In the genomic region with DNA sequence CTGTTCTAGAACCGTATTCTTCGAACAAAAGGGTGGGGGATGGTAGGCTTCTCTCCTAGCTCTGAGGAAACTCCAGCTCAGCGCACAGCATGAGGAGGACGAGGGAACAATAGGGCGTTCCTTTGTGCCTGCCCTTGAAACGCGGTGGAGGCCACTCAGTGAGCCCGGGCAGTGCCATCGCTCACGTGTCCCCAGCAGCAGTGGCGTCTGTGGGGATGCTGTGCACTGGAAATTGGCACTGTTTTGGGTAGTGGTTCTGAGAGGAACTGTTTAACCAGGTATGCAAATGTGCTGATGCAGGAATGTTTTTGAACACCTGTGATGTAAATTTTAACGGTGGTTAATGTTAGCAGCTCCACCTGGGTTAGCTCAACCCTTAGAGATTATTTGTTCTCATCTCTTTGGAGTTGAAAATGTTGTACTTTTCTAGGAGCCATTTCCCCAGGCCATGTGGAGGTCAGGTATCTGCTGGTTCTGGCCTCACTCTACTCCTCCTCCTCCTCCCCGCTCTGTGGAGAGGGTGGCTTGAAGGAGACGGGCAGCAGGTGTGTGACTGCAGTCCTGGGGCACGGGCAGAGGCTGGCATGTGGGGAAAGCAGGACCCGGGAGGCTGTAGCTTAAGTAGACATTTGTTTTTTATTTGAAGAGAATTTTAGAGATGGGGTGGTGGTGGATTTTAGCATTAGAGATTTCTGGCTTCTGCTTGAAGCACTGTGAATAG, we compare ENCODE assay signal across 10 cellular contexts. TPM values are rescaled to one million over a fixed set of nuclear protein-coding genes. Genes with fewer than 3 reads are reported as not detected.
A peak's percentile ranks its signal among the peaks of the same experiment; 100 is the strongest.
DNase-seq lines count a peak whose midpoint lies in the region; ATAC-seq, FAIRE-seq and TF ChIP-seq lines count a peak whose summit lies in the region.
"Had no signal": no experiment of that assay in that cellular context is flagged by ENCODE, and none has a peak within 500 bp of the region (broad histone marks: within the 10 kb centered on the region; RNA-seq: fewer than 3 reads in every experiment).

No MANE protein-coding gene starts in this region.

- no peak for FAIRE-seq in urothelium cell line (lab: Jason Lieb, UNC)

- peak overlapping the region; percentile 27 for H3K4me2 ChIP-seq in hepatocyte

- no peaks in the 10 kb centered on the region for H3K9me2 ChIP-seq in hepatocyte (replicated peaks; ENCODE audit: insufficient read depth)

- H3K9me3 ChIP-seq in NT2/D1 (ENCODE audit: insufficient read depth, low read length) (no peaks in the 10 kb centered on the region), hepatocyte (ENCODE audit: low read depth) (no peaks in the 10 kb centered on the region)
- H3K9me3 ChIP-seq: esophagus muscularis mucosa had no signal

- TF ChIP-seq CTCF in hepatocyte (IDR thresholded peaks at IDR 0.05; ENCODE audit: poor library complexity) (no peak), GM10266 (IDR thresholded peaks at IDR 0.05; ENCODE audit: control insufficient read depth, insufficient read depth, low read depth, missing control alignments) (no peak)

- CTCF ChIA-PET in activated CD4-positive, alpha-beta T cell treated with anti-CD3 and anti-CD28 coated beads for 36 hours (lab: Charles Lee), result interaction anchor here (1.3 kb wide), 1 partner anchor 78 kb away, joined by 3 read pairs; no protein-coding TSS in a partner anchor

- H3K4me3 ChIP-seq in NT2/D1 (ENCODE audit: insufficient read length, low read depth) (no peak overlapping the region), hepatocyte (no peak overlapping the region)
- H3K4me3 ChIP-seq: esophagus muscularis mucosa had no signal

- peak overlapping the region; percentile 45 for H3K27ac Mint-ChIP-seq in activated CD4-positive, alpha-beta T cell treated with anti-CD3 and anti-CD28 coated beads for 36 hours
- H3K27ac Mint-ChIP-seq in stimulated activated naive B cell treated with anti-CD40 and anti-IgM and Interleukin-4, amounts not matched to agents 10 μg/mL and 1 μg/mL and 100 μg/mL, for 72 hours, result peak overlapping the region; percentile 10

- H3K4me1 Mint-ChIP-seq in activated CD4-positive, alpha-beta T cell treated with anti-CD3 and anti-CD28 coated beads for 36 hours, result peaks cover 39% of the 10 kb centered on the region
- H3K4me1 Mint-ChIP-seq in stimulated activated naive B cell treated with anti-CD40 and anti-IgM and Interleukin-4, amounts not matched to agents 10 μg/mL and 1 μg/mL and 100 μg/mL, for 72 hours, result peaks cover 49 to 81% of the 10 kb centered on the region in 2 donors

- H4K20me1 ChIP-seq in hepatocyte (ENCODE audit: insufficient read depth, poor library complexity, severe bottlenecking), result peaks cover 22% of the 10 kb centered on the region

- ATAC-seq in activated CD4-positive, alpha-beta T cell treated with anti-CD3 and anti-CD28 coated beads for 36 hours, result no peak
- ATAC-seq in stimulated activated naive B cell treated with anti-CD40 and anti-IgM and Interleukin-4, amounts not matched to agents 10 μg/mL and 1 μg/mL and 100 μg/mL, for 72 hours (replicated peaks), result peak; percentile 21 to 48

- H3K27me3 Mint-ChIP-seq in activated CD4-positive, alpha-beta T cell treated with anti-CD3 and anti-CD28 coated beads for 36 hours, result no peaks in the 10 kb centered on the region
- H3K27me3 Mint-ChIP-seq in stimulated activated naive B cell treated with anti-CD40 and anti-IgM and Interleukin-4, amounts not matched to agents 10 μg/mL and 1 μg/mL and 100 μg/mL, for 72 hours, result no peaks in the 10 kb centered on the region

- WGBS in hepatocyte (ENCODE audit: low lambda C conversion rate, missing lambda C conversion rate), result 49% methylated on average over 16 of the region's 16 CpGs

- H3K9me3 Mint-ChIP-seq in activated CD4-positive, alpha-beta T cell treated with anti-CD3 and anti-CD28 coated beads for 36 hours (ENCODE audit: low read depth), result no peaks in the 10 kb centered on the region
- H3K9me3 Mint-ChIP-seq in stimulated activated naive B cell treated with anti-CD40 and anti-IgM and Interleukin-4, amounts not matched to agents 10 μg/mL and 1 μg/mL and 100 μg/mL, for 72 hours, result no peaks in the 10 kb centered on the region

- peaks cover 16% of the 10 kb centered on the region for H3K36me3 Mint-ChIP-seq in activated CD4-positive, alpha-beta T cell treated with anti-CD3 and anti-CD28 coated beads for 36 hours (ENCODE audit: low read depth)
- H3K36me3 Mint-ChIP-seq in stimulated activated naive B cell treated with anti-CD40 and anti-IgM and Interleukin-4, amounts not matched to agents 10 μg/mL and 1 μg/mL and 100 μg/mL, for 72 hours, result peaks cover 34 to 40% of the 10 kb centered on the region in 2 donors

- H3K4me1 ChIP-seq in NT2/D1 (ENCODE audit: insufficient read depth, insufficient read length), result peaks cover 41% of the 10 kb centered on the region
- peaks cover 45% of the 10 kb centered on the region for H3K4me1 ChIP-seq in hepatocyte (ENCODE audit: insufficient read depth)
- H3K4me1 ChIP-seq: parathyroid adenoma had no signal

- H3K36me3 ChIP-seq in NT2/D1 (ENCODE audit: insufficient read depth, insufficient read length, low read length) (peaks cover 19% of the 10 kb centered on the region), hepatocyte (replicated peaks; ENCODE audit: insufficient read depth, low read depth) (no peaks in the 10 kb centered on the region)

- H3K4me3 Mint-ChIP-seq in activated CD4-positive, alpha-beta T cell treated with anti-CD3 and anti-CD28 coated beads for 36 hours, result no peak overlapping the region
- H3K4me3 Mint-ChIP-seq in stimulated activated naive B cell treated with anti-CD40 and anti-IgM and Interleukin-4, amounts not matched to agents 10 μg/mL and 1 μg/mL and 100 μg/mL, for 72 hours, result no peak overlapping the region

- no peaks in the 10 kb centered on the region for H3K27me3 ChIP-seq in NT2/D1 (ENCODE audit: insufficient read depth, insufficient read length)
- no peaks in the 10 kb centered on the region for H3K27me3 ChIP-seq in hepatocyte
- H3K27me3 ChIP-seq: esophagus muscularis mucosa had no signal

- POLR2A ChIA-PET in activated CD4-positive, alpha-beta T cell treated with anti-CD3 and anti-CD28 coated beads for 36 hours (lab: Charles Lee), result no interaction called here

- H2AFZ ChIP-seq in hepatocyte, result no peak overlapping the region
- H2AFZ ChIP-seq: parathyroid adenoma had no signal

- peaks cover 91% of the 10 kb centered on the region for H3K79me2 ChIP-seq in hepatocyte

- H3K27ac ChIP-seq in hepatocyte, result no peak overlapping the region
- H3K27ac ChIP-seq: esophagus muscularis mucosa, parathyroid adenoma had no signal

- no peak overlapping the region for H3K9ac ChIP-seq in NT2/D1 (ENCODE audit: insufficient read length, low read depth)
- H3K9ac ChIP-seq: parathyroid adenoma had no signal

- intact Hi-C loops in activated CD4-positive, alpha-beta T cell treated with anti-CD3 and anti-CD28 coated beads for 36 hours (cut with DNase I, micrococcal nuclease), result no loop called here

- no peak for DNase-seq in activated CD4-positive, alpha-beta T cell treated with anti-CD3 and anti-CD28 coated beads for 36 hours
- no peak for DNase-seq in activated CD4-positive, alpha-beta T cell treated with anti-CD3 and anti-CD28 coated beads for 48 hours
- DNase-seq in NT2/D1 (ENCODE audit: low read depth, low spot score), result peak; percentile 84
- no peak for DNase-seq in hepatocyte (ENCODE audit: low spot score)
- no peak for DNase-seq in stimulated activated naive B cell treated with anti-CD40 and anti-IgM and Interleukin-4, amounts not matched to agents 10 μg/mL and 1 μg/mL and 100 μg/mL, for 72 hours
- DNase-seq in GM10266 (ENCODE audit: extremely low spot score), result no peak
- DNase-seq in activated T-cell treated with anti-CD3 and anti-CD28 coated beads, Interleukin-2, amount 50 U/mL, for 1 hour, result no peak
- DNase-seq in urothelium cell line (ENCODE audit: low spot score), result no peak

RNA-seq across cellular contexts. Expression of a gene that starts 48.3 kb away (rescaled TPM):
- total RNA-seq in activated CD4-positive, alpha-beta T cell treated with anti-CD3 and anti-CD28 coated beads for 36 hours, result 10 to 100 TPM; 66.6 to 76.7 TPM
- 40.6 and 46.0 TPM in 2 replicates for total RNA-seq in hepatocyte
- 47.0 and 47.7 TPM in 2 replicates for polyA plus RNA-seq in hepatocyte
